ENCODE assay signal across 5 cellular contexts in genomic region chr11:1683216-1683615, GRCh38. TPM values are rescaled to one million over a fixed set of nuclear protein-coding genes. Genes with fewer than 3 reads are reported as not detected.
"Had no signal": no experiment of that assay in that cellular context is flagged by ENCODE, and none has a peak within 500 bp of the region (broad histone marks: within the 10 kb centered on the region; RNA-seq: fewer than 3 reads in every experiment).

No MANE protein-coding gene starts in this region.

RNA-seq across cellular contexts. Expression of gene KRTAP5-6, which starts 13.8 kb away (rescaled TPM):
- total RNA-seq: HT-29, IMR-90, M059J, SK-MEL-5 had no signal
- polyA plus RNA-seq: IMR-90, SK-N-SH had no signal

RNA-seq across cellular contexts. Expression of gene KRTAP5-5, which starts 53.6 kb away (rescaled TPM):
- total RNA-seq: HT-29, IMR-90, M059J, SK-MEL-5 had no signal
- polyA plus RNA-seq: IMR-90, SK-N-SH had no signal
